In genomic region chr16:79463839-79464238, GRCh38 we compare ENCODE assay signal across 31 cellular contexts.
DNase-seq lines count a peak whose midpoint lies in the region; ATAC-seq lines count a peak whose summit lies in the region.
"Had no signal": no experiment of that assay in that cellular context is flagged by ENCODE, and none has a peak within 500 bp of the region (broad histone marks: within the 10 kb centered on the region; RNA-seq: fewer than 3 reads in every experiment).

No MANE protein-coding gene starts in this region.

- H3K18ac ChIP-seq in mesenchymal stem cell (ENCODE audit: low read depth in 1 of 2, low read length in 2 of 2), result no peak overlapping the region

- no peak overlapping the region for H3K23ac ChIP-seq in mesenchymal stem cell (ENCODE audit: low read length in 2 of 2)

- H3K9ac ChIP-seq in mesenchymal stem cell (ENCODE audit: low read length), result no peak overlapping the region
- H3K9ac ChIP-seq: KMS-11 had no signal

- H3K4me3 ChIP-seq in mesenchymal stem cell (ENCODE audit: insufficient read depth in 1 of 2, low read depth in 1 of 2, low read length in 2 of 2), result no peak overlapping the region
- no peak overlapping the region for H3K4me3 ChIP-seq in SJCRH30
- H3K4me3 ChIP-seq: A549, GM12878, HAP-1, SJSA1 had no signal

- H2BK5ac ChIP-seq in mesenchymal stem cell (ENCODE audit: low read depth, low read length, poor library complexity, severe bottlenecking), result no peak overlapping the region

- H4K8ac ChIP-seq in mesenchymal stem cell (ENCODE audit: low read length), result no peak overlapping the region

- no peak overlapping the region for H3K4ac ChIP-seq in mesenchymal stem cell (ENCODE audit: low read depth in 1 of 2, low read length in 2 of 2)

- H3K14ac ChIP-seq in mesenchymal stem cell (ENCODE audit: low read length in 2 of 2), result no peak overlapping the region

- H3K27me3 ChIP-seq in mesenchymal stem cell (ENCODE audit: control insufficient read depth in 1 of 2, insufficient read depth in 1 of 2, low read length in 2 of 2), result no peaks in the 10 kb centered on the region
- no peaks in the 10 kb centered on the region for H3K27me3 ChIP-seq in SJCRH30
- H3K27me3 ChIP-seq: SJSA1 had no signal

- H3K4me2 ChIP-seq in mesenchymal stem cell (ENCODE audit: low read length, poor library complexity, severe bottlenecking), result no peak overlapping the region
- H3K4me2 ChIP-seq: A549, KMS-11 had no signal

- H4K91ac ChIP-seq in mesenchymal stem cell (ENCODE audit: low read length), result no peak overlapping the region

- no peak overlapping the region for H3K27ac ChIP-seq in mesenchymal stem cell (ENCODE audit: low read length, poor library complexity, severe bottlenecking)
- no peak overlapping the region for H3K27ac ChIP-seq in SJCRH30
- H3K27ac ChIP-seq: A549, C4-2B, KMS-11, SJSA1 had no signal

- H2BK15ac ChIP-seq in mesenchymal stem cell (ENCODE audit: low read depth, poor library complexity, severe bottlenecking), result no peak overlapping the region

- no peaks in the 10 kb centered on the region for H3K79me1 ChIP-seq in mesenchymal stem cell (replicated peaks; ENCODE audit: low read length, poor library complexity, severe bottlenecking)

- H3K36me3 ChIP-seq in mesenchymal stem cell (ENCODE audit: control insufficient read depth in 1 of 2, insufficient read depth in 2 of 2, low read depth in 1 of 2, low read length in 2 of 2), result no peaks in the 10 kb centered on the region
- no peaks in the 10 kb centered on the region for H3K36me3 ChIP-seq in SJCRH30
- H3K36me3 ChIP-seq: HAP-1, SJSA1 had no signal

- H2BK120ac ChIP-seq in mesenchymal stem cell (ENCODE audit: low read depth, low read length), result no peak overlapping the region

- no peak overlapping the region for H2BK12ac ChIP-seq in mesenchymal stem cell (ENCODE audit: low read length in 2 of 2)

- 95% methylated on average over 3 of the region's 5 CpGs for WGBS in mesenchymal stem cell

- no peaks in the 10 kb centered on the region for H3K4me1 ChIP-seq in mesenchymal stem cell (ENCODE audit: control insufficient read depth, insufficient read depth, low read depth, low read length)
- H3K4me1 ChIP-seq in SJCRH30, result no peaks in the 10 kb centered on the region
- H3K4me1 ChIP-seq: A549, HAP-1, SJSA1 had no signal

- DNase-seq in Ammon's horn (ENCODE audit: low spot score), result peak; percentile 37
- DNase-seq in CD1c-positive myeloid dendritic cell (ENCODE audit: extremely low spot score), result peak; percentile 36
- peak; percentile 63 for DNase-seq in MV-4-11 (lab: John Stamatoyannopoulos, UW)
- peak; percentile 3 for DNase-seq in midbrain (lab: John Stamatoyannopoulos, UW)
- no peak for DNase-seq in mesenchymal stem cell
- no peak for DNase-seq in SJCRH30
- DNase-seq: AML-193; CD8-positive, alpha-beta memory T cell; DMS 273 treated with DMSO at 0.1 percent for 48 hours; DMS79; EL; GDM1; GOT3; HFFc6; IMR-90; NCI-H1048; NCI-H1417; NCI-H1694; NCI-H2029 treated with DMSO at 0.1 percent for 48 hours; NCI-H446 treated with DMSO at 0.1 percent for 48 hours; NCI-H526; NCI-H82; OCI-M1; T-cell had no signal

- ATAC-seq in HG03139 (IDR thresholded peaks at IDR 0.05; ENCODE audit: unreplicated experiment), result no peak
- ATAC-seq: A549, GM12878, T-cell had no signal

- no peak overlapping the region for H2AK5ac ChIP-seq in mesenchymal stem cell (ENCODE audit: low read length, severe bottlenecking)

- H2AFZ ChIP-seq in mesenchymal stem cell (ENCODE audit: low read depth, low read length), result no peak overlapping the region

- H3K9me3 ChIP-seq in mesenchymal stem cell (ENCODE audit: control insufficient read depth, low read length) (peaks cover 4% of the 10 kb centered on the region), SJCRH30 (replicated peaks) (no peaks in the 10 kb centered on the region)
- H3K9me3 ChIP-seq: A549, HAP-1, SJSA1 had no signal

Comparison
In these comparisons a context has a peak if more than half of its experiments do, and no peak if none do; other contexts are left out.
1. DNase-seq: peak in Ammon's horn (single experiment), CD1c-positive myeloid dendritic cell (single experiment), MV-4-11 (single experiment) and midbrain (single experiment); none in mesenchymal stem cell (single experiment) and SJCRH30 (0 of 2).